ENCODE assay signal across 1 cellular context in genomic region chr5:115549154-115549553, GRCh38.
TF ChIP-seq lines count a peak whose summit lies in the region.

No MANE protein-coding gene starts in this region.

TF ChIP-seq in SK-N-SH treated with all-trans-retinoic acid at 6 μM for 48 hours, 23 proteins besides CTCF, POLR2A, EP300 and RAD21 (continued from another document):
- TF ChIP-seq ESRRG (CRISPR knock-in tag; IDR thresholded peaks at IDR 0.05) (no peak), TOX (CRISPR knock-in tag; IDR thresholded peaks at IDR 0.05; ENCODE audit: borderline replicate concordance) (no peak), BACH2 (CRISPR knock-in tag; IDR thresholded peaks at IDR 0.05; ENCODE audit: borderline replicate concordance) (no peak), SNAI2 (CRISPR knock-in tag; IDR thresholded peaks at IDR 0.05) (no peak), TCF4 (CRISPR knock-in tag; IDR thresholded peaks at IDR 0.05; ENCODE audit: borderline replicate concordance) (no peak), ZNF70 (CRISPR knock-in tag; IDR thresholded peaks at IDR 0.05) (no peak), ARNTL (CRISPR knock-in tag; IDR thresholded peaks at IDR 0.05; ENCODE audit: borderline replicate concordance, low read depth) (no peak), OSR1 (CRISPR knock-in tag; IDR thresholded peaks at IDR 0.05) (no peak), ZC3H10 (CRISPR knock-in tag; IDR thresholded peaks at IDR 0.05) (no peak), RARB (CRISPR knock-in tag; IDR thresholded peaks at IDR 0.05) (no peak)
